In genomic region chr15:71275098-71275497, GRCh38 we compare ENCODE assay signal across 12 cellular contexts.
DNase-seq lines count a peak whose midpoint lies in the region; ATAC-seq and TF ChIP-seq lines count a peak whose summit lies in the region.
"Had no signal": no experiment of that assay in that cellular context is flagged by ENCODE, and none has a peak within 500 bp of the region (broad histone marks: within the 10 kb centered on the region; RNA-seq: fewer than 3 reads in every experiment).

No MANE protein-coding gene starts in this region.

- H3K4me1 Mint-ChIP-seq in type B pancreatic cell (ENCODE audit: unreplicated experiment), result peaks cover 52% of the 10 kb centered on the region
- H3K4me1 Mint-ChIP-seq: stimulated activated memory B cell treated with anti-CD40 and anti-IgM and Interleukin-4, amounts not matched to agents 10 μg/mL and 1 μg/mL and 100 μg/mL, for 72 hours had no signal

- H3K27ac Mint-ChIP-seq in type B pancreatic cell, result peak overlapping the region; percentile 88
- H3K27ac Mint-ChIP-seq: activated naive CD4-positive, alpha-beta T cell treated with anti-CD3 and anti-CD28 coated beads, Interleukin-2, amount 50 U/mL, for 72 hours; effector memory CD8-positive, alpha-beta T cell; stimulated activated memory B cell treated with anti-CD40 and anti-IgM and Interleukin-4, amounts not matched to agents 10 μg/mL and 1 μg/mL and 100 μg/mL, for 72 hours had no signal

- TF ChIP-seq CTCF in astrocyte of the cerebellum (IDR thresholded peaks at IDR 0.05; ENCODE audit: low read depth, low read length, missing control alignments) (no peak), type B pancreatic cell (conservative IDR thresholded peaks at IDR 0.05) (no peak)

- no peaks in the 10 kb centered on the region for H3K27me3 Mint-ChIP-seq in type B pancreatic cell

- H3K4me3 Mint-ChIP-seq in type B pancreatic cell, result peak overlapping the region; percentile 39
- H3K4me3 Mint-ChIP-seq: effector memory CD8-positive, alpha-beta T cell; stimulated activated memory B cell treated with anti-CD40 and anti-IgM and Interleukin-4, amounts not matched to agents 10 μg/mL and 1 μg/mL and 100 μg/mL, for 72 hours had no signal

- no peak overlapping the region for H3K4me3 ChIP-seq in astrocyte of the cerebellum (ENCODE audit: low read depth, low read length)

- no peak for ATAC-seq in stimulated activated naive CD8-positive, alpha-beta T cell treated with anti-CD3 and anti-CD28 coated beads, Interleukin-15, Interleukin-2, amounts not matched to agents 100 U/mL and 50 U/mL, for 24 hours
- ATAC-seq: activated naive CD4-positive, alpha-beta T cell treated with anti-CD3 and anti-CD28 coated beads, Interleukin-2, amount 50 U/mL, for 72 hours; effector memory CD8-positive, alpha-beta T cell had no signal

- in situ Hi-C loops in astrocyte of the cerebellum (cut with HindIII; ENCODE audit: low sequenced_read_pairs), result no loop called here

- no peaks in the 10 kb centered on the region for H3K9me3 Mint-ChIP-seq in type B pancreatic cell

- H3K36me3 Mint-ChIP-seq in type B pancreatic cell, result no peaks in the 10 kb centered on the region
- H3K36me3 Mint-ChIP-seq: activated naive CD4-positive, alpha-beta T cell treated with anti-CD3 and anti-CD28 coated beads, Interleukin-2, amount 50 U/mL, for 72 hours; stimulated activated memory B cell treated with anti-CD40 and anti-IgM and Interleukin-4, amounts not matched to agents 10 μg/mL and 1 μg/mL and 100 μg/mL, for 72 hours had no signal

- DNase-seq in HT1080 (ENCODE audit: low read depth) (peak; percentile 83), astrocyte of the cerebellum (ENCODE audit: low read depth) (peak; percentile 70), iris pigment epithelial cell (ENCODE audit: low read depth) (peak; percentile 93), type B pancreatic cell (ENCODE audit: extremely low spot score, unreplicated experiment) (no peak), DMS 273 (lab: John Stamatoyannopoulos, UW; ENCODE audit: unreplicated experiment) (no peak)
- DNase-seq in activated effector memory CD4-positive, alpha-beta T cell treated with anti-CD3 and anti-CD28 coated beads, Interleukin-2, amount 50 U/mL, for 16 hours, result no peak
- no peak for DNase-seq in stimulated activated naive CD8-positive, alpha-beta T cell treated with anti-CD3 and anti-CD28 coated beads, Interleukin-15, Interleukin-2, amounts not matched to agents 100 U/mL and 50 U/mL, for 24 hours
- DNase-seq: DND-41; effector memory CD8-positive, alpha-beta T cell; NCI-H146 had no signal

Comparison
In these comparisons a context has a peak if more than half of its experiments do, and no peak if none do; other contexts are left out.
1. DNase-seq: peak in HT1080 (single experiment), astrocyte of the cerebellum (single experiment) and iris pigment epithelial cell (single experiment); none in type B pancreatic cell (single experiment), activated effector memory CD4-positive, alpha-beta T cell treated with anti-CD3 and anti-CD28 coated beads, Interleukin-2, amount 50 U/mL, for 16 hours (single experiment), stimulated activated naive CD8-positive, alpha-beta T cell treated with anti-CD3 and anti-CD28 coated beads, Interleukin-15, Interleukin-2, amounts not matched to agents 100 U/mL and 50 U/mL, for 24 hours (single experiment) and DMS 273 (single experiment).